In the genomic region with DNA sequence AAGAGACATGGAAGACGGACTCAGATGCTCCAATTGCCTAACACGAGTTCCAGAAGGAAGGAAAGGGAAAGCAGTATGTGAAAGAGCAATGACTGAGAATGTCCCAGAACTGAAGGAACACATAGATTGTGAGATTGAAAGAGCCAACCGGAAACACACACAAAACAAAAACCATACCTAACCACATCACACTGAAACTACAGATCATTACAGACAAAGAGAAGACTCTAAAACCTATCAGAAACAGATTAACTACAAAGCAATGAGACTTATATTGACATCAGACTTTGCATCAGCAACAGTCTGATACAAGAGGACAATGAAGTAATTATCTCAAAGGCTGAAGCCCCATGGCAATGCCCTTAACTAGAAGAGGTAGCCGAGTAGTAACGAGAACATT, we compare ENCODE assay signal across 13 cellular contexts. TPM values are rescaled to one million over a fixed set of nuclear protein-coding genes. Genes with fewer than 3 reads are reported as not detected.
A peak's percentile ranks its signal among the peaks of the same experiment; 100 is the strongest.
DNase-seq lines count a peak whose midpoint lies in the region; ATAC-seq and TF ChIP-seq lines count a peak whose summit lies in the region.
"Had no signal": no experiment of that assay in that cellular context is flagged by ENCODE, and none has a peak within 500 bp of the region (broad histone marks: within the 10 kb centered on the region; RNA-seq: fewer than 3 reads in every experiment).

No MANE protein-coding gene starts in this region.

- peak overlapping the region in 7 of 8 donors; percentile 4 to 91 (median 43) for H3K27ac Mint-ChIP-seq in CD8-positive, alpha-beta memory T cell
- H3K27ac Mint-ChIP-seq in activated naive CD8-positive, alpha-beta T cell: peak overlapping the region; percentile 62

- H3K27me3 ChIP-seq in CD8-positive, alpha-beta memory T cell (ENCODE audit: insufficient read depth, low read length, poor library complexity, severe bottlenecking): no peaks in the 10 kb centered on the region
- H3K27me3 ChIP-seq in stomach (no peaks in the 10 kb centered on the region), dorsolateral prefrontal cortex (no peaks in the 10 kb centered on the region)
- H3K27me3 ChIP-seq: heart right ventricle, left lung had no signal

- peaks cover 5% of the 10 kb centered on the region for H3K4me1 ChIP-seq in CD8-positive, alpha-beta memory T cell (ENCODE audit: insufficient read depth, low read length)
- H3K4me1 ChIP-seq in stomach: peaks cover 0 to under 1% (median 0%) of the 10 kb centered on the region in 4 donors
- H3K4me1 ChIP-seq: left lung had no signal

- H3K9me3 Mint-ChIP-seq in CD8-positive, alpha-beta memory T cell: no peaks in the 10 kb centered on the region
- H3K9me3 Mint-ChIP-seq in activated naive CD8-positive, alpha-beta T cell (ENCODE audit: low read depth): no peaks in the 10 kb centered on the region

- H3K36me3 ChIP-seq in CD8-positive, alpha-beta memory T cell (ENCODE audit: insufficient read depth, low read length): peaks cover 71% of the 10 kb centered on the region
- peaks cover 76 to 100% (median 100%) of the 10 kb centered on the region in 4 donors for H3K36me3 ChIP-seq in stomach

- H3K27ac ChIP-seq in CD8-positive, alpha-beta memory T cell (ENCODE audit: low read depth, low read length): no peak overlapping the region
- H3K27ac ChIP-seq in stomach: no peak overlapping the region
- H3K27ac ChIP-seq in dorsolateral prefrontal cortex: no peak overlapping the region
- H3K27ac ChIP-seq: KMS-11, left lung had no signal

- peaks cover 0 to 95% (median 36%) of the 10 kb centered on the region in 3 donors for H3K36me3 Mint-ChIP-seq in CD8-positive, alpha-beta memory T cell
- peaks cover 2% of the 10 kb centered on the region for H3K36me3 Mint-ChIP-seq in activated naive CD8-positive, alpha-beta T cell

- DNase-seq in CD8-positive, alpha-beta memory T cell: no peak
- no peak for DNase-seq in stomach
- no peak for DNase-seq in dorsolateral prefrontal cortex
- DNase-seq: heart right ventricle, left lung, NCI-H2029 had no signal

- CTCF ChIA-PET in CD8-positive, alpha-beta memory T cell (lab: Charles Lee): no interaction called here

- ATAC-seq in GM19043 (IDR thresholded peaks at IDR 0.05; ENCODE audit: low read depth, unreplicated experiment) (peak; percentile 67), HG02973 (IDR thresholded peaks at IDR 0.05; ENCODE audit: unreplicated experiment) (peak; percentile 48), HG02759 (IDR thresholded peaks at IDR 0.05; ENCODE audit: unreplicated experiment) (no peak), HG02938 (IDR thresholded peaks at IDR 0.05; ENCODE audit: unreplicated experiment) (no peak)
- ATAC-seq: heart right ventricle, left lung had no signal

- POLR2A ChIA-PET in CD8-positive, alpha-beta memory T cell (lab: Charles Lee): no interaction called here

- no peak overlapping the region for H3K4me3 ChIP-seq in CD8-positive, alpha-beta memory T cell (ENCODE audit: low read length)
- H3K4me3 ChIP-seq in stomach (no peak overlapping the region), dorsolateral prefrontal cortex (no peak overlapping the region)
- H3K4me3 ChIP-seq: heart right ventricle, left lung had no signal

- H3K4me1 Mint-ChIP-seq in CD8-positive, alpha-beta memory T cell: peaks cover 11 to 18% (median 15%) of the 10 kb centered on the region in 3 donors
- H3K4me1 Mint-ChIP-seq in activated naive CD8-positive, alpha-beta T cell (ENCODE audit: low read depth): peaks cover 15% of the 10 kb centered on the region

- 83 to 90% (median 88%) methylated on average over 5 of the region's 5 CpGs for WGBS in stomach, 5 donors

- H3K9me3 ChIP-seq in CD8-positive, alpha-beta memory T cell (ENCODE audit: low read length): no peaks in the 10 kb centered on the region
- H3K9me3 ChIP-seq in stomach: no peaks in the 10 kb centered on the region
- H3K9me3 ChIP-seq: heart right ventricle, left lung had no signal

- TF ChIP-seq CTCF in stomach (IDR thresholded peaks at IDR 0.05) (no peak), dorsolateral prefrontal cortex (IDR thresholded peaks at IDR 0.05 in 54 of 56, conservative IDR thresholded peaks at IDR 0.05 in 2 of 56; ENCODE audit: low read depth in 1 of 56, partially characterized antibody in 56 of 56) (no peak)

- intact Hi-C loops in stomach (cut with DNase I; ENCODE audit: low total_unique reads): no loop called here
- intact Hi-C loops in dorsolateral prefrontal cortex (cut with DNase I): no loop called here

- no peaks in the 10 kb centered on the region for H3K27me3 Mint-ChIP-seq in CD8-positive, alpha-beta memory T cell
- H3K27me3 Mint-ChIP-seq in activated naive CD8-positive, alpha-beta T cell: no peaks in the 10 kb centered on the region

- H3K4me3 Mint-ChIP-seq in CD8-positive, alpha-beta memory T cell: peak overlapping the region in 2 of 7 donors; percentile 4
- H3K4me3 Mint-ChIP-seq in activated naive CD8-positive, alpha-beta T cell: no peak overlapping the region

- TF ChIP-seq POLR2A in stomach (IDR thresholded peaks at IDR 0.05): no peak

- no peak for TF ChIP-seq EP300 in stomach (IDR thresholded peaks at IDR 0.05)

RNA-seq across cellular contexts. Expression of a gene that starts 45.6 kb away (rescaled TPM):
- total RNA-seq in CD8-positive, alpha-beta memory T cell: under 1 TPM in 1 of 2 experiments, not detected in 1; 0.29 TPM
- not detected for polyA plus RNA-seq in CD8-positive, alpha-beta memory T cell
- total RNA-seq in stomach: 1 to 10 TPM in 1 of 5 donors, not detected in 4; 2.6 TPM
- 1 to 10 TPM in 1 of 3 donors, under 1 TPM in 1, not detected in 1; 0.25 to 2.6 TPM for polyA plus RNA-seq in stomach
- total RNA-seq in dorsolateral prefrontal cortex: 10 to 100 TPM in 18 of 120 experiments, 1 to 10 TPM in 102; 1.6 to 29.1 (median 5.5) TPM
- polyA plus RNA-seq: BJ had no signal

Comparison
In these comparisons a context has a peak if more than half of its experiments do, and no peak if none do; other contexts are left out.
1. ATAC-seq: peak in GM19043 (single experiment) and HG02973 (single experiment); none in HG02759 (single experiment) and HG02938 (single experiment).